ENCODE assay signal across 11 cellular contexts in the genomic region with DNA sequence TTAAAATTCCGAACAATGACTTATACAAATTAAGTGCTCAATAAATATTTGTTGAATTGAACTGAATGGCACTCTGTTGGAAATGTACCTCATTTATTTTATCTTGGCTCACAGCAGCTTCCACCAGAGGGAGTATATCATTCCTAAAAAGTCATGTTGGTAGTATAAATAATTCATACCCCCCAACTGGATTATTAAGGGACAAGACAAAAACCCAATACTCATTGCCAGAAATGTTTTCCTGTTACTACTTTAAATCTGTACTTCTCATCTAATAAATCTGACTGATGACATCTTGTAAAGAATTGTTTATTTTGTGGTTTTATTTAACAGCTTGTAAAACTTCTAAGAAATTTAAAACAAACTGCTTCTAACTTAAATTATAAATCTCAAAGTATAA.
DNase-seq lines count a peak whose midpoint lies in the region; ATAC-seq, FAIRE-seq and TF ChIP-seq lines count a peak whose summit lies in the region.
"Had no signal": no experiment of that assay in that cellular context is flagged by ENCODE, and none has a peak within 500 bp of the region (broad histone marks: within the 10 kb centered on the region; RNA-seq: fewer than 3 reads in every experiment).

No MANE protein-coding gene starts in this region.

- ATAC-seq in SK-N-SH treated with all-trans-retinoic acid at 6 μM for 48 hours, result no peak
- no peak for ATAC-seq in stimulated activated naive CD8-positive, alpha-beta T cell treated with anti-CD3 and anti-CD28 coated beads, Interleukin-15, Interleukin-2, amounts not matched to agents 100 U/mL and 50 U/mL, for 24 hours
- ATAC-seq in GM18873 (IDR thresholded peaks at IDR 0.05; ENCODE audit: low FRiP score, unreplicated experiment), result no peak
- ATAC-seq in GM21423 (IDR thresholded peaks at IDR 0.05; ENCODE audit: unreplicated experiment), result no peak
- no peak for ATAC-seq in HG02571 (IDR thresholded peaks at IDR 0.05; ENCODE audit: unreplicated experiment)

- peak; percentile 24 for DNase-seq in GM03348 (ENCODE audit: low spot score)
- no peak for DNase-seq in frontal cortex (ENCODE audit: low spot score in 2 of 2)
- no peak for DNase-seq in stimulated activated naive CD8-positive, alpha-beta T cell treated with anti-CD3 and anti-CD28 coated beads, Interleukin-15, Interleukin-2, amounts not matched to agents 100 U/mL and 50 U/mL, for 24 hours
- DNase-seq: activated B cell treated with CpG ODN at 0.5 μM for 24 hours; activated naive CD4-positive, alpha-beta T cell; Caco-2 had no signal

- peak; percentile 14 for FAIRE-seq in A204.1 (lab: Jason Lieb, UNC)
- peak; percentile 75 for FAIRE-seq in frontal cortex (lab: Jason Lieb, UNC)

TF ChIP-seq in SK-N-SH treated with all-trans-retinoic acid at 6 μM for 48 hours, 23 proteins besides CTCF, POLR2A, EP300 and RAD21:
- TF ChIP-seq, protein P1, sequence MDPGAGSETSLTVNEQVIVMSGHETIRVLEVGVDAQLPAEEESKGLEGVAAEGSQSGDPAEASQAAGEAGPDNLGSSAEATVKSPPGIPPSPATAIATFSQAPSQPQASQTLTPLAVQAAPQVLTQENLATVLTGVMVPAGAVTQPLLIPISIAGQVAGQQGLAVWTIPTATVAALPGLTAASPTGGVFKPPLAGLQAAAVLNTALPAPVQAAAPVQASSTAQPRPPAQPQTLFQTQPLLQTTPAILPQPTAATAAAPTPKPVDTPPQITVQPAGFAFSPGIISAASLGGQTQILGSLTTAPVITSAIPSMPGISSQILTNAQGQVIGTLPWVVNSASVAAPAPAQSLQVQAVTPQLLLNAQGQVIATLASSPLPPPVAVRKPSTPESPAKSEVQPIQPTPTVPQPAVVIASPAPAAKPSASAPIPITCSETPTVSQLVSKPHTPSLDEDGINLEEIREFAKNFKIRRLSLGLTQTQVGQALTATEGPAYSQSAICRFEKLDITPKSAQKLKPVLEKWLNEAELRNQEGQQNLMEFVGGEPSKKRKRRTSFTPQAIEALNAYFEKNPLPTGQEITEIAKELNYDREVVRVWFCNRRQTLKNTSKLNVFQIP (CRISPR knock-in tag; IDR thresholded peaks at IDR 0.05; ENCODE audit: borderline replicate concordance, low read depth), result no peak
- no peak for TF ChIP-seq ZC3H10 (CRISPR knock-in tag; IDR thresholded peaks at IDR 0.05)
- 0 out of 2 replicates have a peak, but pooled peaks have one; percentile 6 for TF ChIP-seq ISL1 (CRISPR knock-in tag; IDR thresholded peaks at IDR 0.05)
- no peak for TF ChIP-seq ZNF8 (CRISPR knock-in tag; IDR thresholded peaks at IDR 0.05)
- no peak for TF ChIP-seq TCF4 (CRISPR knock-in tag; IDR thresholded peaks at IDR 0.05; ENCODE audit: borderline replicate concordance)
